Comparison of ENCODE assay signal across 8 cellular contexts in genomic region chr1:19288324-19289241, GRCh38. TPM values are rescaled to one million over a fixed set of nuclear protein-coding genes. Genes with fewer than 3 reads are reported as not detected.
A peak's percentile ranks its signal among the peaks of the same experiment; 100 is the strongest.
DNase-seq lines count a peak whose midpoint lies in the region; ATAC-seq and TF ChIP-seq lines count a peak whose summit lies in the region.
"Not testable (repeated sequence)": the region's sequence is repeated elsewhere in the genome, so short reads cannot be mapped to it uniquely, and the experiment has no call there.

AKR7A3 (minus strand) TSS chr1:19288770; CDS start chr1:19288709, 61 bp downstream.

- not testable (repeated sequence) for H3K79me2 ChIP-seq in fibroblast of lung (ENCODE audit: control insufficient read depth, insufficient read depth, low read length)

- H3K4me1 ChIP-seq in fibroblast of lung (ENCODE audit: control insufficient read depth, extremely low read depth, insufficient read depth, low read length); stomach smooth muscle (ENCODE audit: control insufficient read depth, insufficient read depth, low read length): not testable (repeated sequence)
- peaks cover 6 to 34% (median 22%) of the 10 kb centered on the region in 4 donors for H3K4me1 ChIP-seq in liver (ENCODE audit: control insufficient read depth in 4 of 4, insufficient read depth in 4 of 4, low read length in 3 of 4)

- not testable (repeated sequence) for H3K27me3 ChIP-seq in fibroblast of lung (ENCODE audit: control insufficient read depth, insufficient read depth, low read length); liver (ENCODE audit: control insufficient read depth in 4 of 4, insufficient read depth in 4 of 4, low read length in 3 of 4); stomach smooth muscle (ENCODE audit: control insufficient read depth in 1 of 2, insufficient read depth in 2 of 2, low read length in 2 of 2)

- peak; percentile 62 for ATAC-seq in sciatic nerve

- intact Hi-C loops in sciatic nerve (cut with DNase I) = not testable (repeated sequence)

- not testable (repeated sequence) for H3K27ac ChIP-seq in fibroblast of lung (ENCODE audit: insufficient read depth, low read length); stomach smooth muscle (ENCODE audit: low read length)
- peak within 1 kb of the TSS; percentile 57 to 94 for H3K27ac ChIP-seq in liver (ENCODE audit: low read depth in 1 of 2, low read length in 2 of 2)

- DNase-seq in COLO668 (lab: John Stamatoyannopoulos, UW; ENCODE audit: unreplicated experiment) (peak; percentile 97), NCI-H526 treated with DMSO at 0.1 percent for 48 hours (lab: John Stamatoyannopoulos, UW) (peak; percentile 14), anterior cingulate cortex (lab: John Stamatoyannopoulos, UW) (peak in 40 of 58 donors; percentile 3 to 73 (median 30)), fibroblast of lung (ENCODE audit: low read depth in 2 of 2) (peak in 1 of 2 donors; percentile 26)
- peak; percentile 56 for DNase-seq in activated CD4-positive, alpha-beta T cell treated with anti-CD3 and anti-CD28 coated beads, Interleukin-2, amount 50 U/mL, for 1 hour
- not testable (repeated sequence) for DNase-seq in sciatic nerve (ENCODE audit: low spot score)

- peak within 1 kb of the TSS; percentile 47 to 54 (median 51) for H3K4me3 ChIP-seq in fibroblast of lung (replicated peaks in 1 of 4; ENCODE audit: control extremely low read depth in 1 of 4, insufficient read depth in 1 of 4, low read depth in 3 of 4, low read length in 4 of 4)
- peak within 1 kb of the TSS; percentile 68 to 90 (median 71) for H3K4me3 ChIP-seq in liver (ENCODE audit: low read depth in 1 of 3, low read length in 3 of 3)
- peak within 1 kb of the TSS; percentile 56 to 71 for H3K4me3 ChIP-seq in stomach smooth muscle (ENCODE audit: low read length in 2 of 2)

- not testable (repeated sequence) for H3K9ac ChIP-seq in fibroblast of lung (ENCODE audit: insufficient read depth, low read length); stomach smooth muscle (ENCODE audit: low read length in 2 of 2)
- H3K9ac ChIP-seq in liver (ENCODE audit: low read depth in 1 of 2, low read length in 2 of 2) = peak within 1 kb of the TSS; percentile 60 to 89

- 8% methylated on average over 69 of the region's 82 CpGs for WGBS in liver

- H3K9me3 ChIP-seq in fibroblast of lung (ENCODE audit: control insufficient read depth, insufficient read depth, low read depth, low read length); liver (ENCODE audit: control insufficient read depth in 4 of 4, low read length in 3 of 4); stomach smooth muscle (ENCODE audit: control insufficient read depth in 2 of 2, low read length in 2 of 2): not testable (repeated sequence)

- H4K20me1 ChIP-seq in fibroblast of lung (ENCODE audit: control insufficient read depth, extremely low read depth, insufficient read depth, low read length) = not testable (repeated sequence)

- H3K36me3 ChIP-seq in fibroblast of lung (ENCODE audit: control insufficient read depth, insufficient read depth, low read length); liver (ENCODE audit: control insufficient read depth in 4 of 4, insufficient read depth in 3 of 4, low read depth in 1 of 4, low read length in 3 of 4); stomach smooth muscle (ENCODE audit: control insufficient read depth in 2 of 2, insufficient read depth in 2 of 2, low read length in 2 of 2): not testable (repeated sequence)

- not testable (repeated sequence) for TF ChIP-seq RAD21 in liver (IDR thresholded peaks at IDR 0.05)

- not testable (repeated sequence) for TF ChIP-seq CTCF in fibroblast of lung (conservative IDR thresholded peaks at IDR 0.05 in 1 of 2, IDR thresholded peaks at IDR 0.05 in 1 of 2; ENCODE audit: low read depth in 1 of 2, low read length in 2 of 2); liver (IDR thresholded peaks at IDR 0.05; ENCODE audit: low read depth, low read length, missing input control)

- peak within 1 kb of the TSS; percentile 80 for H2AFZ ChIP-seq in fibroblast of lung (ENCODE audit: low read length)

- peak within 1 kb of the TSS; percentile 84 for H3K4me2 ChIP-seq in fibroblast of lung (ENCODE audit: extremely low read depth, insufficient read depth, low read length)

RNA-seq across cellular contexts. Expression of gene AKR7A3, which starts in this region (rescaled TPM):
- total RNA-seq in fibroblast of lung (0.33 and 0.51 TPM in 2 replicates), liver (10 to 100 TPM in 1 of 2 donors, under 1 TPM in 1; 0.23 to 43.6 TPM), sciatic nerve (1.6 TPM)
- polyA plus RNA-seq in fibroblast of lung (0.11 and 0.12 TPM in 2 replicates), liver (10 to 100 TPM; 66.3 to 69.6 TPM)
- polyA plus RNA-seq in fibroblast of lung (2012) = 0.24 and 0.29 TPM in 2 replicates
- 0.86 TPM in 1 of 2 replicates, not detected in the other for polyA minus RNA-seq in fibroblast of lung (ENCODE audit: low replicate concordance)

Comparison
In these comparisons a context has a peak if more than half of its experiments do, and no peak if none do; other contexts are left out.
1. RNA of gene AKR7A3 (polyA plus RNA-seq): 66.3 to 69.6 TPM in liver; 0.11 to 0.29 TPM in fibroblast of lung; every median in the first group is over 10 times any median in the second.
2. Peak in every context shown above with its lines, with median percentiles within 50 percentile points of each other: H3K4me3 ChIP-seq.